Comparison of ENCODE assay signal across 9 cellular contexts in genomic region chr3:123447749-123448502, GRCh38. TPM values are rescaled to one million over a fixed set of nuclear protein-coding genes. Genes with fewer than 3 reads are reported as not detected.
DNase-seq lines count a peak whose midpoint lies in the region; TF ChIP-seq lines count a peak whose summit lies in the region.
"Had no signal": no experiment of that assay in that cellular context is flagged by ENCODE, and none has a peak within 500 bp of the region (broad histone marks: within the 10 kb centered on the region; RNA-seq: fewer than 3 reads in every experiment).

No MANE protein-coding gene starts in this region.

- POLR2A ChIA-PET in A673 (lab: Charles Lee; ENCODE audit: low non-redundant PET): no interaction called here

- no peaks in the 10 kb centered on the region for H3K4me1 ChIP-seq in A673 (ENCODE audit: insufficient read depth, low read length, poor library complexity, severe bottlenecking)
- 0 out of 2 replicates have a peak, but pooled peaks cover 3% of the 10 kb centered on the region for H3K4me1 ChIP-seq in HUES48 (ENCODE audit: control insufficient read depth, insufficient read depth, low read length)
- peaks cover 7% of the 10 kb centered on the region for H3K4me1 ChIP-seq in iPS-15b (ENCODE audit: control insufficient read depth, insufficient read depth, low read length)

- H3K4me3 Mint-ChIP-seq in activated T-helper 2 cell treated with anti-CD3 and anti-CD28 coated beads, Interferon-gamma antibody, Interleukin-2, Interleukin-4, amounts not matched to agents 10 μg/mL and 5 μg/mL and 100 μg/mL, durations not matched to agents 14 hours and 24 hours and 36 hours (ENCODE audit: low read depth): no peak overlapping the region

- H3K27ac Mint-ChIP-seq in activated T-helper 2 cell treated with anti-CD3 and anti-CD28 coated beads, Interferon-gamma antibody, Interleukin-2, Interleukin-4, amounts not matched to agents 10 μg/mL and 5 μg/mL and 100 μg/mL, durations not matched to agents 14 hours and 24 hours and 36 hours: no peak overlapping the region

- H3K36me3 Mint-ChIP-seq in activated T-helper 2 cell treated with anti-CD3 and anti-CD28 coated beads, Interferon-gamma antibody, Interleukin-2, Interleukin-4, amounts not matched to agents 10 μg/mL and 5 μg/mL and 100 μg/mL, durations not matched to agents 14 hours and 24 hours and 36 hours (ENCODE audit: low read depth): no peaks in the 10 kb centered on the region

- H3K9me3 Mint-ChIP-seq in activated T-helper 2 cell treated with anti-CD3 and anti-CD28 coated beads, Interferon-gamma antibody, Interleukin-2, Interleukin-4, amounts not matched to agents 10 μg/mL and 5 μg/mL and 100 μg/mL, durations not matched to agents 14 hours and 24 hours and 36 hours: no peaks in the 10 kb centered on the region

- H3K9me3 ChIP-seq in A673 (ENCODE audit: low read depth, low read length, poor library complexity, severe bottlenecking) (no peaks in the 10 kb centered on the region), HUES48 (ENCODE audit: control insufficient read depth, insufficient read depth, low read length) (no peaks in the 10 kb centered on the region), iPS-15b (ENCODE audit: control insufficient read depth, insufficient read depth, low read length) (no peaks in the 10 kb centered on the region)

- H3K4me3 ChIP-seq in A673 (ENCODE audit: low read depth, low read length, poor library complexity, severe bottlenecking) (peak overlapping the region; percentile 45), HUES48 (ENCODE audit: low read depth, low read length) (peak overlapping the region; percentile 68), iPS-15b (ENCODE audit: low read depth, low read length) (peak overlapping the region; percentile 56)

- H3K27me3 Mint-ChIP-seq in activated T-helper 2 cell treated with anti-CD3 and anti-CD28 coated beads, Interferon-gamma antibody, Interleukin-2, Interleukin-4, amounts not matched to agents 10 μg/mL and 5 μg/mL and 100 μg/mL, durations not matched to agents 14 hours and 24 hours and 36 hours (ENCODE audit: low read depth): peaks cover 55% of the 10 kb centered on the region

- CTCF ChIA-PET in A673 (lab: Charles Lee): interaction anchor here (0.7 kb wide), 1 partner anchor 114 kb away, joined by 7 read pairs; no protein-coding TSS in a partner anchor

- H3K4me1 Mint-ChIP-seq in activated T-helper 2 cell treated with anti-CD3 and anti-CD28 coated beads, Interferon-gamma antibody, Interleukin-2, Interleukin-4, amounts not matched to agents 10 μg/mL and 5 μg/mL and 100 μg/mL, durations not matched to agents 14 hours and 24 hours and 36 hours (ENCODE audit: low read depth): no peaks in the 10 kb centered on the region

- H3K27ac ChIP-seq in A673 (ENCODE audit: low read depth, low read length, poor library complexity, severe bottlenecking) (no peak overlapping the region), HUES48 (ENCODE audit: low read depth, low read length) (no peak overlapping the region)

- H3K36me3 ChIP-seq in A673 (ENCODE audit: insufficient read depth, low read length, poor library complexity, severe bottlenecking): no peaks in the 10 kb centered on the region
- no peaks in the 10 kb centered on the region for H3K36me3 ChIP-seq in HUES48 (ENCODE audit: control insufficient read depth, insufficient read depth, low read length)
- H3K36me3 ChIP-seq in iPS-15b (ENCODE audit: control insufficient read depth, insufficient read depth, low read length): no peaks in the 10 kb centered on the region

- peaks cover 71% of the 10 kb centered on the region for H3K27me3 ChIP-seq in A673 (replicated peaks; ENCODE audit: insufficient read depth, low read depth, low read length, poor library complexity)
- peaks cover 54% of the 10 kb centered on the region for H3K27me3 ChIP-seq in HUES48 (ENCODE audit: control insufficient read depth, insufficient read depth, low read length)
- peaks cover 39% of the 10 kb centered on the region for H3K27me3 ChIP-seq in iPS-15b (ENCODE audit: control insufficient read depth, insufficient read depth, low read length)

- H3K9ac ChIP-seq in HUES48 (ENCODE audit: low read depth, low read length) (no peak overlapping the region), iPS-15b (ENCODE audit: low read depth, low read length) (no peak overlapping the region)

- BruUV-seq in A673 (replicated peaks; lab: Mats Ljungman, UMichigan): no TSS peak

- DNase-seq in A673 (ENCODE audit: low spot score) (no peak), cortex of kidney (lab: John Stamatoyannopoulos, UW) (no peak), medulla oblongata (ENCODE audit: extremely low spot score) (no peak), OCI-M1 (lab: John Stamatoyannopoulos, UW) (no peak)
- peak; percentile 31 for DNase-seq in activated T-helper 2 cell treated with anti-CD3 and anti-CD28 coated beads, Interferon-gamma antibody, Interleukin-2, Interleukin-4, amounts not matched to agents 10 μg/mL and 5 μg/mL and 100 μg/mL, durations not matched to agents 14 hours and 24 hours and 36 hours (ENCODE audit: low spot score)
- peak; percentile 44 to 63 for DNase-seq in stimulated activated CD4-positive, alpha-beta T cell treated with anti-CD3 and anti-CD28 coated beads, Interleukin-2, amount 100 ng/mL, for 24 hours

- TF ChIP-seq CTCF in A673 (conservative IDR thresholded peaks at IDR 0.05; ENCODE audit: low read depth, low read length): no peak

- intact Hi-C loops in A673 (cut with micrococcal nuclease; ENCODE audit: unreplicated experiment): no loop called here
- intact Hi-C loops in activated T-helper 2 cell treated with anti-CD3 and anti-CD28 coated beads, Interferon-gamma antibody, Interleukin-2, Interleukin-4, amounts not matched to agents 10 μg/mL and 5 μg/mL and 100 μg/mL, durations not matched to agents 14 hours and 24 hours and 36 hours (cut with micrococcal nuclease): loop anchor here (2.0 kb wide), 1 partner anchor 111 kb away; no protein-coding TSS in a partner anchor

RNA-seq across cellular contexts. Expression of gene ADCY5, which starts 1.0 kb away (rescaled TPM):
- 0.21 and 0.22 TPM in 2 replicates for total RNA-seq in A673 (2021)
- total RNA-seq in activated T-helper 2 cell treated with anti-CD3 and anti-CD28 coated beads, Interferon-gamma antibody, Interleukin-2, Interleukin-4, amounts not matched to agents 10 μg/mL and 5 μg/mL and 100 μg/mL, durations not matched to agents 14 hours and 24 hours and 36 hours: not detected in 2 replicates
- total RNA-seq: activated CD8-positive, alpha-beta memory T cell treated with anti-CD3 and anti-CD28 coated beads for 36 hours had no signal

Comparison
In these comparisons a context has a peak if more than half of its experiments do, and no peak if none do; other contexts are left out.
1. DNase-seq: peak in activated T-helper 2 cell treated with anti-CD3 and anti-CD28 coated beads, Interferon-gamma antibody, Interleukin-2, Interleukin-4, amounts not matched to agents 10 μg/mL and 5 μg/mL and 100 μg/mL, durations not matched to agents 14 hours and 24 hours and 36 hours (single experiment) and stimulated activated CD4-positive, alpha-beta T cell treated with anti-CD3 and anti-CD28 coated beads, Interleukin-2, amount 100 ng/mL, for 24 hours (2 of 2); none in A673 (single experiment), cortex of kidney (single experiment), medulla oblongata (single experiment) and OCI-M1 (single experiment).
2. Peak in every context shown above with its lines, with median percentiles within 50 percentile points of each other: H3K4me3 ChIP-seq.